In the genomic region with DNA sequence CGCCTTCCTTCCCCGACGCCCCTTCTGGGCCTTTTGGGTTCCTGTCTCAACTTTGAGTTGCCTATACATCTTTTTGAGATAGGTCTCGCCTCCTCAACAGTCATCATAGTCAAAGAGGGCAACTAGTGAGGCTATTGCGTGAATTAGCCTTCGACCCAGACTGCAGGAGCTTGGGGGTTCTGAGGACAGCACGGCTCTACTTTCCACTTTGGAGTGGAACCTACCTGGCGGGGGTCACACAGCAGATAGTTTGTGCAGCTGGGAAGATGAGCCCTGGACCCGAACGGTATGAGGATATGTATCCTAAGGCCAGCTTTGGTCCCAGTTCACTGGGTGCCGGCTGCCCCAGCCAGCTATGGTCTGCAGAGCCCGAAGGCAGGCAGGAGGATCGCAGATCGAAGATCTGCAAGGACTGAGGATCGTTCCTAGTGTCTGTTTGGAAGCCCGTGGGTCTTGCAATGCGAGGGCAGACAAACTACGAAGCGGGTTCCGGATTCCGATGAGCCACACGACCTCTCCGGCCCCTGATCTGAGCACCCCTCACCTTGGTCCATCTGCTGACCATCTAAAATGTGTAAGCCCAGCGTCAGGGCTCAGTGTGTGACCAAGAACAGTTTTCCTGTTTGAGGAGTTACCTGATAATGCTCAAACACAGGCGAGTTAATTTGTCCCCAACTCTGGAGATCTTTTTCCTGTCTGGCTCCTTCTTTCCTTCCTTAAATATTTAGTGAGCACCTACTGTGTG, we compare ENCODE assay signal across 22 cellular contexts. TPM values are rescaled to one million over a fixed set of nuclear protein-coding genes. Genes with fewer than 3 reads are reported as not detected.
"Had no signal": no experiment of that assay in that cellular context is flagged by ENCODE, and none has a peak within 500 bp of the region (broad histone marks: within the 10 kb centered on the region; RNA-seq: fewer than 3 reads in every experiment).

No MANE protein-coding gene starts in this region.

- ATAC-seq: sciatic nerve had no signal

- DNase-seq: activated B cell treated with CpG ODN at 0.5 μM for 24 hours; activated CD4-positive, alpha-beta T cell treated with anti-CD3 and anti-CD28 coated beads, Interleukin-2, amount 50 U/mL, for 4 hours; activated effector memory CD4-positive, alpha-beta T cell treated with Interleukin-2 at 50 U/mL for 16 hours; activated T-cell treated with anti-CD3 and anti-CD28 coated beads, Interleukin-2, amount 50 U/mL, for 1 hour; brain microvascular endothelial cell; endodermal cell; erythroblast; spleen; stimulated activated CD4-positive, alpha-beta T cell treated with anti-CD3 and anti-CD28 coated beads, Interleukin-1b, Interleukin-23, amount 100 ng/mL, for 48 hours; stimulated activated naive CD4-positive, alpha-beta T cell; SW 1271 had no signal

- H3K9me3 Mint-ChIP-seq: activated naive CD4-positive, alpha-beta T cell treated with anti-CD3 and anti-CD28 coated beads, Interleukin-2, amount 50 U/mL, for 24 hours; endodermal cell; mesothelial cell of epicardium had no signal

- H3K36me3 Mint-ChIP-seq: activated naive CD4-positive, alpha-beta T cell treated with anti-CD3 and anti-CD28 coated beads, Interleukin-2, amount 50 U/mL, for 24 hours; mesothelial cell of epicardium had no signal

- H3K27ac ChIP-seq: brain microvascular endothelial cell, spleen, upper lobe of left lung had no signal

- H3K9me3 ChIP-seq: upper lobe of left lung had no signal

- H3K27ac Mint-ChIP-seq: activated naive CD4-positive, alpha-beta T cell treated with anti-CD3 and anti-CD28 coated beads, Interleukin-2, amount 50 U/mL, for 24 hours; endodermal cell; mesothelial cell of epicardium had no signal

- H3K36me3 ChIP-seq: brain microvascular endothelial cell, spleen, upper lobe of left lung had no signal

RNA-seq across cellular contexts. Expression of a gene that starts 29.9 kb away (rescaled TPM):
- total RNA-seq: activated B cell treated with CpG ODN at 0.5 μM for 24 hours, cerebellum, dermis microvascular lymphatic vessel endothelial cell, endodermal cell, kidney epithelial cell, liver, mesothelial cell of epicardium, osteoblast, pulmonary artery endothelial cell, spleen, temporal lobe, upper lobe of left lung had no signal
- polyA plus RNA-seq: liver, spleen had no signal
